Comparison of ENCODE assay signal across 9 cellular contexts in genomic region chr13:99979453-99980200, GRCh38. TPM values are rescaled to one million over a fixed set of nuclear protein-coding genes. Genes with fewer than 3 reads are reported as not detected.
DNase-seq lines count a peak whose midpoint lies in the region; ATAC-seq and TF ChIP-seq lines count a peak whose summit lies in the region.
"Had no signal": no experiment of that assay in that cellular context is flagged by ENCODE, and none has a peak within 500 bp of the region (broad histone marks: within the 10 kb centered on the region; RNA-seq: fewer than 3 reads in every experiment).

No MANE protein-coding gene starts in this region.

- peak overlapping the region; percentile 94 for H3K4me3 ChIP-seq in ectodermal cell (ENCODE audit: insufficient read depth, low read depth, low read length)
- H3K4me3 ChIP-seq in psoas muscle: peak overlapping the region; percentile 70

- TF ChIP-seq CTCF in psoas muscle (IDR thresholded peaks at IDR 0.05): no peak

- DNase-seq in ELR (ENCODE audit: low read depth) (peak; percentile 37), NCI-H146 (lab: John Stamatoyannopoulos, UW) (peak; percentile 88), psoas muscle (peak in 1 of 2 donors; percentile 43), UCSD-AML1 (lab: John Stamatoyannopoulos, UW; ENCODE audit: unreplicated experiment) (no peak)

- ATAC-seq in psoas muscle (peak in 1 of 4 donors; percentile 24), GM21576 (IDR thresholded peaks at IDR 0.05; ENCODE audit: unreplicated experiment) (no peak), HG03139 (IDR thresholded peaks at IDR 0.05; ENCODE audit: unreplicated experiment) (no peak), GM21367 (IDR thresholded peaks at IDR 0.05; ENCODE audit: unreplicated experiment) (no peak)

- WGBS in ectodermal cell, 2 experiments: 0% methylated on average over 59 of the region's 59 CpGs
- WGBS in psoas muscle, 3 donors: 3 to 4% (median 3%) methylated on average over 56 to 59 of the region's 59 CpGs

- H3K4me1 ChIP-seq in ectodermal cell (ENCODE audit: control insufficient read depth, insufficient read depth, low read length): peaks cover 22% of the 10 kb centered on the region
- peaks cover 11% of the 10 kb centered on the region for H3K4me1 ChIP-seq in psoas muscle

- H3K27ac ChIP-seq in ectodermal cell (ENCODE audit: insufficient read depth, low read depth, low read length, poor library complexity, severe bottlenecking) (peak overlapping the region; percentile 80), psoas muscle (no peak overlapping the region)

- H3K9me3 ChIP-seq in ectodermal cell (ENCODE audit: control insufficient read depth, low read length): no peaks in the 10 kb centered on the region
- H3K9me3 ChIP-seq in psoas muscle: no peaks in the 10 kb centered on the region

- peaks cover 44% of the 10 kb centered on the region for H3K27me3 ChIP-seq in ectodermal cell (ENCODE audit: control insufficient read depth, insufficient read depth, low read length, poor library complexity, severe bottlenecking)
- H3K27me3 ChIP-seq in psoas muscle (ENCODE audit: insufficient read depth in 3 of 3, low read length in 2 of 3): peaks cover 2 to 100% (median 71%) of the 10 kb centered on the region in 3 donors

- H3K36me3 ChIP-seq in ectodermal cell (ENCODE audit: control insufficient read depth, insufficient read depth, low read length): peaks cover 24% of the 10 kb centered on the region
- no peaks in the 10 kb centered on the region for H3K36me3 ChIP-seq in psoas muscle (ENCODE audit: insufficient read depth in 1 of 2, low read depth in 1 of 2)

- intact Hi-C loops in psoas muscle (cut with DNase I): no loop called here

RNA-seq across cellular contexts. Expression of gene ZIC2, which starts 2.0 kb away (rescaled TPM):
- polyA plus RNA-seq in ectodermal cell (2013, experiment 1 of 4): 345 TPM
- polyA plus RNA-seq in ectodermal cell (2013, experiment 2 of 4): 289 TPM
- polyA plus RNA-seq in ectodermal cell (2013, experiment 3 of 4): 282 TPM
- 292 TPM for polyA plus RNA-seq in ectodermal cell (2013, experiment 4 of 4)
- not detected for total RNA-seq in psoas muscle
- polyA plus RNA-seq in psoas muscle: under 1 TPM in 2 of 3 donors, not detected in 1; 0.01 to 0.06 TPM
- total RNA-seq: liver had no signal
- polyA plus RNA-seq: liver had no signal

RNA-seq across cellular contexts. Expression of gene ZIC5, which starts 8.1 kb away (rescaled TPM):
- polyA plus RNA-seq in ectodermal cell (2013, experiment 1 of 4): 65.6 TPM
- 64.1 TPM for polyA plus RNA-seq in ectodermal cell (2013, experiment 2 of 4)
- polyA plus RNA-seq in ectodermal cell (2013, experiment 3 of 4): 56.2 TPM
- polyA plus RNA-seq in ectodermal cell (2013, experiment 4 of 4): 56.2 TPM
- total RNA-seq in psoas muscle: not detected
- polyA plus RNA-seq in psoas muscle: not detected
- total RNA-seq: liver had no signal
- polyA plus RNA-seq: liver had no signal
